18 cellular contexts compared by ENCODE assay signal in genomic region chr7:156074084-156074483, GRCh38.
A peak's percentile ranks its signal among the peaks of the same experiment; 100 is the strongest.
DNase-seq lines count a peak whose midpoint lies in the region; ATAC-seq and TF ChIP-seq lines count a peak whose summit lies in the region.
"Had no signal": no experiment of that assay in that cellular context is flagged by ENCODE, and none has a peak within 500 bp of the region (broad histone marks: within the 10 kb centered on the region; RNA-seq: fewer than 3 reads in every experiment).

No MANE protein-coding gene starts in this region.

- intact Hi-C loops in left lung (cut with DNase I), result no loop called here
- intact Hi-C loops in posterior vena cava (cut with DNase I), result no loop called here
- intact Hi-C loops in prostate gland (cut with DNase I), result no loop called here
- intact Hi-C loops in Right ventricle myocardium inferior (cut with DNase I), result no loop called here

- peak; percentile 16 for ATAC-seq in left lung
- ATAC-seq in Right ventricle myocardium inferior, result no peak
- ATAC-seq: HCT116 had no signal

- WGBS in prostate gland, result 88% methylated on average over 11 of the region's 11 CpGs

- H3K9me2 ChIP-seq in MM.1S (replicated peaks; ENCODE audit: insufficient read depth, low read length), result no peaks in the 10 kb centered on the region

- no peaks in the 10 kb centered on the region for H3F3A ChIP-seq in MM.1S (ENCODE audit: insufficient read depth, low read length)

- no peak for TF ChIP-seq POLR2A in prostate gland (IDR thresholded peaks at IDR 0.05)

- no peaks in the 10 kb centered on the region for H3K27me3 ChIP-seq in BLaER1
- peaks cover 45% of the 10 kb centered on the region for H3K27me3 ChIP-seq in MM.1S (replicated peaks; ENCODE audit: insufficient read depth, low read length)
- H3K27me3 ChIP-seq in left lung, result no peaks in the 10 kb centered on the region
- no peaks in the 10 kb centered on the region for H3K27me3 ChIP-seq in prostate gland (replicated peaks; ENCODE audit: insufficient read depth)

- H3K4me2 ChIP-seq in BLaER1 (peak overlapping the region; percentile 43), MM.1S (ENCODE audit: low read depth, low read length) (peak overlapping the region; percentile 18; the same call in 1 of the 2 replicates)

- H3K4me1 ChIP-seq in BLaER1 (peaks cover 16% of the 10 kb centered on the region), MM.1S (ENCODE audit: low read length) (no peaks in the 10 kb centered on the region), left lung (no peaks in the 10 kb centered on the region), prostate gland (replicated peaks) (no peaks in the 10 kb centered on the region)

- H3K9me3 ChIP-seq in BLaER1, result no peaks in the 10 kb centered on the region
- no peaks in the 10 kb centered on the region for H3K9me3 ChIP-seq in MM.1S (replicated peaks; ENCODE audit: insufficient read depth, low read length)
- no peaks in the 10 kb centered on the region for H3K9me3 ChIP-seq in left lung
- H3K9me3 ChIP-seq in prostate gland, result no peaks in the 10 kb centered on the region

- H3K27ac ChIP-seq in BLaER1 (no peak overlapping the region), MM.1S (ENCODE audit: low read length) (no peak overlapping the region), left lung (no peak overlapping the region), prostate gland (no peak overlapping the region)
- H3K27ac ChIP-seq: HL-60 had no signal

- H2AFZ ChIP-seq in MM.1S (ENCODE audit: low read length), result no peak overlapping the region

- H3K36me3 ChIP-seq in BLaER1 (no peaks in the 10 kb centered on the region), MM.1S (replicated peaks; ENCODE audit: insufficient read depth, low read length) (no peaks in the 10 kb centered on the region), left lung (no peaks in the 10 kb centered on the region), prostate gland (no peaks in the 10 kb centered on the region)

- no peak overlapping the region for H3K9ac ChIP-seq in BLaER1
- no peak overlapping the region for H3K9ac ChIP-seq in MM.1S (ENCODE audit: low read length)

- no peaks in the 10 kb centered on the region for H3K79me2 ChIP-seq in MM.1S (ENCODE audit: low read length)

- no peak for TF ChIP-seq CTCF in MM.1S (IDR thresholded peaks at IDR 0.05; ENCODE audit: low read length)
- TF ChIP-seq CTCF in left lung (IDR thresholded peaks at IDR 0.05), result no peak
- no peak for TF ChIP-seq CTCF in prostate gland (IDR thresholded peaks at IDR 0.05)

- H4K20me1 ChIP-seq in BLaER1 (no peaks in the 10 kb centered on the region), MM.1S (ENCODE audit: insufficient read depth, low read length) (no peaks in the 10 kb centered on the region)

- no peak overlapping the region for H3K4me3 ChIP-seq in BLaER1
- no peak overlapping the region for H3K4me3 ChIP-seq in MM.1S (ENCODE audit: low read length)
- H3K4me3 ChIP-seq in left lung, result no peak overlapping the region
- H3K4me3 ChIP-seq in prostate gland, result no peak overlapping the region

- DNase-seq in MM.1S (no peak), left lung (no peak), posterior vena cava (ENCODE audit: low spot score) (peak; percentile 58), SHP77 treated with DMSO at 0.1 percent for 48 hours (lab: John Stamatoyannopoulos, UW) (no peak), putamen (ENCODE audit: low spot score) (no peak), prostate gland (ENCODE audit: low spot score) (no peak), Right ventricle myocardium inferior (ENCODE audit: missing footprints) (no peak)
- DNase-seq: CD4-positive, alpha-beta memory T cell; DMS153; DMS79; GDM1; GOT3; H7; HFFc6; IMR-90 had no signal
